ENCODE assay signal across 1 cellular context in the genomic region with DNA sequence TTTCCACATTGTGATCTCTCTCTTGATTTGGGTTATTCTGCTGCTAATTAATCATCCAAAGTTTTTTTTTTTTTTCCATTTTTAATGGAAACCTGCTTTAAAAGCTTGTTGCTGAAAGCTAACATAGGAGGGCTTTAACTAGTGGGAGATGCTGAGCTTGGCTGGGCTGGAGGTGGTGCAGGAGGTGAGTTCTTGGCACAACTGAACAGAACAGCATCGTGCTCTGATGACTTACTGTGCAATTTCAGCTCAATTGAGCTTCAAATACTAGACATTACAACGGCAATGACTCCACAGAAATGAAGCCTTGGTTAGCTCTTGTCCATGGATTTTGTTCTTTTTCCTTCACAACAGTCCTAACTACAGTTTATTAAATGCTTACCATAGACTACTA.
A peak's percentile ranks its signal among the peaks of the same experiment; 100 is the strongest.
TF ChIP-seq lines count a peak whose summit lies in the region.

No MANE protein-coding gene starts in this region.

TF ChIP-seq in K562, 482 proteins besides CTCF, POLR2A, EP300 and RAD21 (continued from another document):
- TF ChIP-seq, protein P1, sequence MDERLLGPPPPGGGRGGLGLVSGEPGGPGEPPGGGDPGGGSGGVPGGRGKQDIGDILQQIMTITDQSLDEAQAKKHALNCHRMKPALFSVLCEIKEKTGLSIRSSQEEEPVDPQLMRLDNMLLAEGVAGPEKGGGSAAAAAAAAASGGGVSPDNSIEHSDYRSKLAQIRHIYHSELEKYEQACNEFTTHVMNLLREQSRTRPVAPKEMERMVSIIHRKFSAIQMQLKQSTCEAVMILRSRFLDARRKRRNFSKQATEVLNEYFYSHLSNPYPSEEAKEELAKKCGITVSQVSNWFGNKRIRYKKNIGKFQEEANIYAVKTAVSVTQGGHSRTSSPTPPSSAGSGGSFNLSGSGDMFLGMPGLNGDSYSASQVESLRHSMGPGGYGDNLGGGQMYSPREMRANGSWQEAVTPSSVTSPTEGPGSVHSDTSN (CRISPR knock-in tag; IDR thresholded peaks at IDR 0.05; ENCODE audit: low read depth), result no peak
- TF ChIP-seq, protein P1 (tag; conservative IDR thresholded peaks at IDR 0.05; ENCODE audit: low read depth), result 0 out of 2 replicates have a peak, but pooled peaks have one; percentile 33
- no peak for TF ChIP-seq ZNF146 (CRISPR knock-in tag; IDR thresholded peaks at IDR 0.05; ENCODE audit: unreplicated experiment)
- TF ChIP-seq ELF1 (tag; IDR thresholded peaks at IDR 0.05), result 0 out of 2 replicates have a peak, but pooled peaks have one; percentile 7
- TF ChIP-seq, protein P2, sequence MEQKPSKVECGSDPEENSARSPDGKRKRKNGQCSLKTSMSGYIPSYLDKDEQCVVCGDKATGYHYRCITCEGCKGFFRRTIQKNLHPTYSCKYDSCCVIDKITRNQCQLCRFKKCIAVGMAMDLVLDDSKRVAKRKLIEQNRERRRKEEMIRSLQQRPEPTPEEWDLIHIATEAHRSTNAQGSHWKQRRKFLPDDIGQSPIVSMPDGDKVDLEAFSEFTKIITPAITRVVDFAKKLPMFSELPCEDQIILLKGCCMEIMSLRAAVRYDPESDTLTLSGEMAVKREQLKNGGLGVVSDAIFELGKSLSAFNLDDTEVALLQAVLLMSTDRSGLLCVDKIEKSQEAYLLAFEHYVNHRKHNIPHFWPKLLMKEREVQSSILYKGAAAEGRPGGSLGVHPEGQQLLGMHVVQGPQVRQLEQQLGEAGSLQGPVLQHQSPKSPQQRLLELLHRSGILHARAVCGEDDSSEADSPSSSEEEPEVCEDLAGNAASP (IDR thresholded peaks at IDR 0.05), result no peak
- peak; percentile 40; the same call in 1 of the 2 replicates for TF ChIP-seq BACH1 (tag; IDR thresholded peaks at IDR 0.05)
- TF ChIP-seq NFE2 (IDR thresholded peaks at IDR 0.05; ENCODE audit: low read depth), result 0 out of 2 replicates have a peak, but pooled peaks have one; percentile 40
- TF ChIP-seq GABPA (tag; conservative IDR thresholded peaks at IDR 0.05; ENCODE audit: low read depth), result peak; percentile 44
- TF ChIP-seq, protein P3, sequence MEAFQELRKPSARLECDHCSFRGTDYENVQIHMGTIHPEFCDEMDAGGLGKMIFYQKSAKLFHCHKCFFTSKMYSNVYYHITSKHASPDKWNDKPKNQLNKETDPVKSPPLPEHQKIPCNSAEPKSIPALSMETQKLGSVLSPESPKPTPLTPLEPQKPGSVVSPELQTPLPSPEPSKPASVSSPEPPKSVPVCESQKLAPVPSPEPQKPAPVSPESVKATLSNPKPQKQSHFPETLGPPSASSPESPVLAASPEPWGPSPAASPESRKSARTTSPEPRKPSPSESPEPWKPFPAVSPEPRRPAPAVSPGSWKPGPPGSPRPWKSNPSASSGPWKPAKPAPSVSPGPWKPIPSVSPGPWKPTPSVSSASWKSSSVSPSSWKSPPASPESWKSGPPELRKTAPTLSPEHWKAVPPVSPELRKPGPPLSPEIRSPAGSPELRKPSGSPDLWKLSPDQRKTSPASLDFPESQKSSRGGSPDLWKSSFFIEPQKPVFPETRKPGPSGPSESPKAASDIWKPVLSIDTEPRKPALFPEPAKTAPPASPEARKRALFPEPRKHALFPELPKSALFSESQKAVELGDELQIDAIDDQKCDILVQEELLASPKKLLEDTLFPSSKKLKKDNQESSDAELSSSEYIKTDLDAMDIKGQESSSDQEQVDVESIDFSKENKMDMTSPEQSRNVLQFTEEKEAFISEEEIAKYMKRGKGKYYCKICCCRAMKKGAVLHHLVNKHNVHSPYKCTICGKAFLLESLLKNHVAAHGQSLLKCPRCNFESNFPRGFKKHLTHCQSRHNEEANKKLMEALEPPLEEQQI (IDR thresholded peaks at IDR 0.05), result no peak
- TF ChIP-seq ZNF644 (tag; IDR thresholded peaks at IDR 0.05; ENCODE audit: low read depth), result no peak
- peak; percentile 3; the same call in 1 of the 2 replicates for TF ChIP-seq ZNF384 (IDR thresholded peaks at IDR 0.05; ENCODE audit: low read depth, low read length)
- peak; percentile 1 for TF ChIP-seq ASH1L (IDR thresholded peaks at IDR 0.05; ENCODE audit: borderline replicate concordance, low read depth, partially characterized antibody)
- TF ChIP-seq MECOM (CRISPR knock-in tag; IDR thresholded peaks at IDR 0.05), result 0 out of 2 replicates have a peak, but pooled peaks have one; percentile 33
